8 cellular contexts compared by ENCODE assay signal in the genomic region with DNA sequence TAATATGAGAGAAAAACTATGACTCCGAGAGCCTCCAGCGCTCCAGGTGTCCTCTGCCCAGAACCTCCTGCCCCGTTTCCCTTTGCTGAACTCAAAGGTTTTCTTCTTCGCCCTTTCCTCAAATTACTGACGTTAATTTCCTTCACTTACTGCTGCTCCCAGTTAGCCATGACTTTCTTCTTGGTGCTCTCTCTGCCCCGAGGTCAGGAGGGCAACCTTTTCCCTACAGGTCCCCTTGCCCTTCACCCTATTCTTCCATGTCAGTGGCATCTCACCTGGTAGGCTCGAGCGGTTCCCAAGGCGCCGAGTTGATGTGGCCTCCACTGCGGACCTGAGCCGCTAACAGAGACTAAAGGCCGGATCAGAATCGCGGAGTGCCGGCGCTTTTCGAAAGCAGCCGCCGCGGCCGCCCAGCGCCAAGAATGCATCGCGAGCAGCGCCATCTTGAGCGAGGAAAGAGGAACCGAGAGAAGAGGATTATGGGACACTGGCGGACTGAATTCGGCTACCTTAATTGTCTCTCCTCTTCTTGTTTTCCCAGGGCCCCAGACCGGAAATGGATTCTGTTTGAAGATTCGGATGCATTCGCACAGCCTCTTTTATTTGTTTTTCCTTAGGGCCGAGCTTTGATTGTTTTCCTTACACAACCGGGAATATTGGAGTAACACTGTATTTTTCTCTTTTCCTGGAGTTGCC. TPM values are rescaled to one million over a fixed set of nuclear protein-coding genes. Genes with fewer than 3 reads are reported as not detected.
A peak's percentile ranks its signal among the peaks of the same experiment; 100 is the strongest.
DNase-seq lines count a peak whose midpoint lies in the region; ATAC-seq and TF ChIP-seq lines count a peak whose summit lies in the region.

A gene (minus strand): TSS at position 454 of the 696 bp plus-strand sequence. CDS start 11 bp downstream, at position 443.

- H3K4me3 ChIP-seq in GM12865 (ENCODE audit: low read depth, low read length) (peak within 1 kb of the TSS; percentile 86), prostate gland (peak within 1 kb of the TSS; percentile 45 to 54), upper lobe of right lung (peak within 1 kb of the TSS; percentile 64)

- H3K4me1 ChIP-seq in prostate gland (replicated peaks) = no peaks in the 10 kb centered on the region
- H3K4me1 ChIP-seq in upper lobe of right lung = peaks cover 5% of the 10 kb centered on the region

- H3K36me3 ChIP-seq in prostate gland (no peaks in the 10 kb centered on the region), upper lobe of right lung (no peaks in the 10 kb centered on the region)

- ATAC-seq in HG02678 (IDR thresholded peaks at IDR 0.05; ENCODE audit: unreplicated experiment) (peak; percentile 93), left ventricle myocardium superior (peak; percentile 96), upper lobe of right lung (peak; percentile 97)

- TF ChIP-seq CTCF in GM12865 (IDR thresholded peaks at IDR 0.05; ENCODE audit: insufficient read depth, low read depth, low read length, missing control alignments) (no peak), prostate gland (IDR thresholded peaks at IDR 0.05) (peak in 1 of 4 experiments; percentile 21), upper lobe of right lung (IDR thresholded peaks at IDR 0.05) (no peak)

- peak within 1 kb of the TSS; percentile 67 to 77 for H3K27ac ChIP-seq in prostate gland
- H3K27ac ChIP-seq in upper lobe of right lung = peak within 1 kb of the TSS; percentile 85

- no peaks in the 10 kb centered on the region for H3K9me3 ChIP-seq in prostate gland
- no peaks in the 10 kb centered on the region for H3K9me3 ChIP-seq in upper lobe of right lung

- no peak for TF ChIP-seq POLR2A in prostate gland (IDR thresholded peaks at IDR 0.05)

- H3K27me3 ChIP-seq in prostate gland (replicated peaks; ENCODE audit: insufficient read depth) = no peaks in the 10 kb centered on the region
- no peaks in the 10 kb centered on the region for H3K27me3 ChIP-seq in upper lobe of right lung

- WGBS in prostate gland = under 1% methylated on average over 35 of the region's 35 CpGs

- DNase-seq in GM12865 (ENCODE audit: low read depth) (peak; percentile 81), NCI-H1417 treated with DMSO at 0.1 percent for 48 hours (lab: John Stamatoyannopoulos, UW) (peak; percentile 34), T-helper 1 cell (peak; percentile 14 to 68 (median 41)), amygdala (lab: John Stamatoyannopoulos, UW) (peak in 55 of 56 donors; percentile 1 to 73 (median 33)), left ventricle myocardium superior (peak; percentile 53), prostate gland (ENCODE audit: low spot score) (peak; percentile 70), upper lobe of right lung (peak; percentile 73)

- intact Hi-C loops in left ventricle myocardium superior (cut with micrococcal nuclease) (loop anchor here (10.0 kb wide), 1 partner anchor 541 kb away; a partner anchor contains a TSS), prostate gland (cut with DNase I) (loop anchor here (10.0 kb wide), 3 partner anchors 231 to 551 kb away; a partner anchor contains a TSS), upper lobe of right lung (cut with DNase I) (no loop called here)

RNA-seq across cellular contexts. Expression of the gene that starts here (rescaled TPM):
- total RNA-seq in left ventricle myocardium superior (44.1 TPM), prostate gland (10 to 100 TPM; 41.1 to 64.3 TPM), upper lobe of right lung (25.4 TPM)

Comparison
In these comparisons a context has a peak if more than half of its experiments do, and no peak if none do; other contexts are left out.
1. Peak in every context shown above with its lines: DNase-seq, ATAC-seq, H3K4me3 ChIP-seq and H3K27ac ChIP-seq.